ENCODE assay signal across 8 cellular contexts in the genomic region with DNA sequence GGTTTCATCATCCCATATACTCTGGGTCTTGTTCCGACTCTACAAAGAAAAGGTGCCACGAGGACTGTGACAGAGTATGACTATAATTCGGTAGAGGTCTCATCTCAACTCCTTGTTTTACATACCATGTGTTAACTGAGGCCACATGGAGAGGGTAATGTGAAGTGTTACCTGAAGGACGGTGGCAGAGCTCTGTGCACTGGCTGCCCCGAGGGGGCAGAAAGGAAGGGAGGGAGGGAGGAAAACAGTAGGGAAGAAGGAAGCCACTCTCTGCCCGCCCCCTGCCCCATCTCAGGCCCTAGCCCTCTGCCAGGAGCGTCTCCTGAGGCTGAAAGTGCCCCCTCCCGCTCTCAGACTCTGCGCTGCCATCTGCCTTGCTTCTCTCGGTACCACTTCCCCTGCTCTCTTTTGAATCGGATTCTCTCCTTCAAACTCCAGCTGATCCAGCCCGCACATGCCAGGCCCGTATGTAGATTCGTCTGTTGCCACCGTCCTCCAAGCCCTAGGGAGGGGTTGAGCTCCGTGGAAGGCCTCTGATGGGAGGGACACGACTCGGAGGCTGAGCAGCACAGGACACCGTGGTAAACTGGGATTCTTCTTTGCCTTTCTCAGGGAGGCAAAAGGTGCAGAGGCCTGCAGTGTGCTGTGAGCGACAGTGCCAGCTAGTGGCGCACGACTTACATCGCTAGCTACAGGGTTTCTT.
DNase-seq lines count a peak whose midpoint lies in the region; ATAC-seq, FAIRE-seq and TF ChIP-seq lines count a peak whose summit lies in the region.

No MANE protein-coding gene starts in this region.

- no peaks in the 10 kb centered on the region for H3K27me3 ChIP-seq in right atrium auricular region
- no peaks in the 10 kb centered on the region for H3K27me3 ChIP-seq in rectal smooth muscle tissue (ENCODE audit: control insufficient read depth, insufficient read depth, low read length)

- peaks cover 1% of the 10 kb centered on the region for H3K36me3 Mint-ChIP-seq in activated naive CD8-positive, alpha-beta T cell treated with anti-CD3 and anti-CD28 coated beads, Interleukin-2, amount 50 U/mL, for 24 hours (ENCODE audit: low read depth)

- H3K4me3 ChIP-seq in right atrium auricular region, result peak overlapping the region in 1 of 2 donors; percentile 37
- H3K4me3 ChIP-seq in rectal smooth muscle tissue (ENCODE audit: low read length), result peak overlapping the region; percentile 40

- peaks cover 6% of the 10 kb centered on the region for H3K9me3 Mint-ChIP-seq in activated naive CD8-positive, alpha-beta T cell treated with anti-CD3 and anti-CD28 coated beads, Interleukin-2, amount 50 U/mL, for 24 hours

- peaks cover 9% of the 10 kb centered on the region for H3K4me1 Mint-ChIP-seq in activated naive CD8-positive, alpha-beta T cell treated with anti-CD3 and anti-CD28 coated beads, Interleukin-2, amount 50 U/mL, for 24 hours

- H3K27me3 Mint-ChIP-seq in activated naive CD8-positive, alpha-beta T cell treated with anti-CD3 and anti-CD28 coated beads, Interleukin-2, amount 50 U/mL, for 24 hours, result peaks cover 4% of the 10 kb centered on the region

- peak; percentile 66 to 73 for TF ChIP-seq CTCF in right atrium auricular region (IDR thresholded peaks at IDR 0.05)

- ATAC-seq in activated naive CD8-positive, alpha-beta T cell treated with anti-CD3 and anti-CD28 coated beads, Interleukin-2, amount 50 U/mL, for 24 hours, result peak; percentile 98
- ATAC-seq in HG02840 (IDR thresholded peaks at IDR 0.05; ENCODE audit: low FRiP score, unreplicated experiment), result no peak

- H3K27ac ChIP-seq in right atrium auricular region (no peak overlapping the region), rectal smooth muscle tissue (ENCODE audit: low read depth, low read length) (no peak overlapping the region)

- H3K4me1 ChIP-seq in right atrium auricular region (peaks cover 0 to 8% of the 10 kb centered on the region in 2 donors), rectal smooth muscle tissue (ENCODE audit: control insufficient read depth, insufficient read depth, low read length) (peaks cover 4% of the 10 kb centered on the region)

- no peak overlapping the region for H3K9ac ChIP-seq in rectal smooth muscle tissue (ENCODE audit: low read length)

- H3K36me3 ChIP-seq in right atrium auricular region (no peaks in the 10 kb centered on the region), rectal smooth muscle tissue (ENCODE audit: control insufficient read depth, insufficient read depth, low read length) (no peaks in the 10 kb centered on the region)

- peak overlapping the region; percentile 79 for H3K4me3 Mint-ChIP-seq in activated naive CD8-positive, alpha-beta T cell treated with anti-CD3 and anti-CD28 coated beads, Interleukin-2, amount 50 U/mL, for 24 hours

- peak; percentile 68 for DNase-seq in HK-2 (ENCODE audit: unreplicated experiment)
- peak; percentile 73 for DNase-seq in SKM-1 treated with dmso at 0.1 percent for 144 hours (lab: John Stamatoyannopoulos, UW; ENCODE audit: unreplicated experiment)
- DNase-seq in activated naive CD8-positive, alpha-beta T cell treated with anti-CD3 and anti-CD28 coated beads, Interleukin-2, amount 50 U/mL, for 24 hours, result peak; percentile 65
- DNase-seq in right atrium auricular region (ENCODE audit: low spot score), result peak; percentile 75
- DNase-seq in urothelium cell line (ENCODE audit: low spot score), result peak; percentile 81

- FAIRE-seq in G401.6 (lab: Jason Lieb, UNC), result peak; percentile 34
- FAIRE-seq in urothelium cell line (lab: Jason Lieb, UNC), result no peak

- H3K9me3 ChIP-seq in right atrium auricular region, result peaks cover 0 to 12% of the 10 kb centered on the region in 2 donors

- H3K27ac Mint-ChIP-seq in activated naive CD8-positive, alpha-beta T cell treated with anti-CD3 and anti-CD28 coated beads, Interleukin-2, amount 50 U/mL, for 24 hours, result peak overlapping the region; percentile 87
